Comparison of ENCODE assay signal across 8 cellular contexts in genomic region chr5:175392236-175392635, GRCh38. TPM values are rescaled to one million over a fixed set of nuclear protein-coding genes. Genes with fewer than 3 reads are reported as not detected.
"Had no signal": no experiment of that assay in that cellular context is flagged by ENCODE, and none has a peak within 500 bp of the region (broad histone marks: within the 10 kb centered on the region; RNA-seq: fewer than 3 reads in every experiment).

No MANE protein-coding gene starts in this region.

- H3K4me3 ChIP-seq: GM23338 had no signal

- H3K27ac Mint-ChIP-seq: GM23338, H9, IgD-negative memory B cell had no signal

- H3K36me3 Mint-ChIP-seq: IgD-negative memory B cell had no signal

- ATAC-seq: GM23338, HepG2 had no signal

- H3K27ac ChIP-seq: HL-60 had no signal

- H3K4me3 Mint-ChIP-seq: GM23338, H9, IgD-negative memory B cell had no signal

- DNase-seq: H9, HCEC 1CT, KBM-7 had no signal

- H3K4me1 Mint-ChIP-seq: IgD-negative memory B cell had no signal

RNA-seq across cellular contexts. Expression of gene DRD1, which starts 51.7 kb away (rescaled TPM):
- total RNA-seq: H9, HepG2, HT1080 had no signal
- polyA plus RNA-seq: HepG2, IgD-negative memory B cell had no signal
